Comparison of ENCODE assay signal across 20 cellular contexts in genomic region chr5:2190549-2190948, GRCh38.
A peak's percentile ranks its signal among the peaks of the same experiment; 100 is the strongest.
DNase-seq lines count a peak whose midpoint lies in the region; ATAC-seq and TF ChIP-seq lines count a peak whose summit lies in the region.
"Had no signal": no experiment of that assay in that cellular context is flagged by ENCODE, and none has a peak within 500 bp of the region (broad histone marks: within the 10 kb centered on the region; RNA-seq: fewer than 3 reads in every experiment).

No MANE protein-coding gene starts in this region.

- peak; percentile 21 for DNase-seq in activated CD8-positive, alpha-beta memory T cell treated with anti-CD3 and anti-CD28 coated beads, Interleukin-2, amount 10 ng/mL, durations not matched to agents 7 days and 5 days
- DNase-seq in activated CD8-positive, alpha-beta memory T cell treated with anti-CD3 and anti-CD28 coated beads, Interleukin-2, amount 50 U/mL, for 48 hours = no peak
- DNase-seq in ecto neural progenitor cell (ENCODE audit: low spot score) (peak; percentile 20), progenitor cell of endocrine pancreas (ENCODE audit: low spot score, unreplicated experiment) (peak; percentile 6), NOMO-1 (lab: John Stamatoyannopoulos, UW; ENCODE audit: unreplicated experiment in 2 of 2) (no peak), mesendoderm (no peak), Caco-2 (no peak)
- DNase-seq: AML-193; CD4-positive, alpha-beta T cell; DMS153; DMS79; GF-D8; GOT3; H7; HFFc6 had no signal

- no peak overlapping the region for H3K27ac Mint-ChIP-seq in activated CD8-positive, alpha-beta memory T cell treated with anti-CD3 and anti-CD28 coated beads, Interleukin-2, amount 10 ng/mL, durations not matched to agents 7 days and 5 days
- no peak overlapping the region for H3K27ac Mint-ChIP-seq in progenitor cell of endocrine pancreas
- no peak overlapping the region for H3K27ac Mint-ChIP-seq in Caco-2 (ENCODE audit: unreplicated experiment)
- H3K27ac Mint-ChIP-seq: CD4-positive, alpha-beta T cell; HFFc6 had no signal

- H3K4me3 Mint-ChIP-seq in activated CD8-positive, alpha-beta memory T cell treated with anti-CD3 and anti-CD28 coated beads, Interleukin-2, amount 10 ng/mL, durations not matched to agents 7 days and 5 days = no peak overlapping the region
- no peak overlapping the region for H3K4me3 Mint-ChIP-seq in progenitor cell of endocrine pancreas (ENCODE audit: low read depth)
- no peak overlapping the region for H3K4me3 Mint-ChIP-seq in Caco-2 (ENCODE audit: unreplicated experiment)
- H3K4me3 Mint-ChIP-seq: CD4-positive, alpha-beta T cell; HFFc6 had no signal

- H3K18ac ChIP-seq in mesendoderm (ENCODE audit: low read length) = no peak overlapping the region

- no peaks in the 10 kb centered on the region for H3K4me1 Mint-ChIP-seq in activated CD8-positive, alpha-beta memory T cell treated with anti-CD3 and anti-CD28 coated beads, Interleukin-2, amount 10 ng/mL, durations not matched to agents 7 days and 5 days
- H3K4me1 Mint-ChIP-seq in progenitor cell of endocrine pancreas (ENCODE audit: low read depth) (no peaks in the 10 kb centered on the region), Caco-2 (ENCODE audit: low read depth, unreplicated experiment) (no peaks in the 10 kb centered on the region)

- H3K4me1 ChIP-seq in mesendoderm (ENCODE audit: control insufficient read depth, low read depth, low read length) = no peaks in the 10 kb centered on the region
- H3K4me1 ChIP-seq in Caco-2 = no peaks in the 10 kb centered on the region
- H3K4me1 ChIP-seq: A549 had no signal

- no peak overlapping the region for H2AK5ac ChIP-seq in mesendoderm (ENCODE audit: low read length)

- H3K36me3 ChIP-seq in mesendoderm (ENCODE audit: control insufficient read depth, insufficient read depth, low read length) (no peaks in the 10 kb centered on the region), Caco-2 (ENCODE audit: control insufficient read depth, insufficient read depth, low read length) (no peaks in the 10 kb centered on the region)

- no peak overlapping the region for H4K5ac ChIP-seq in mesendoderm (ENCODE audit: low read length)

- H3K36me3 Mint-ChIP-seq in activated CD8-positive, alpha-beta memory T cell treated with anti-CD3 and anti-CD28 coated beads, Interleukin-2, amount 10 ng/mL, durations not matched to agents 7 days and 5 days = no peaks in the 10 kb centered on the region
- H3K36me3 Mint-ChIP-seq in progenitor cell of endocrine pancreas (ENCODE audit: insufficient read depth) (no peaks in the 10 kb centered on the region), Caco-2 (ENCODE audit: insufficient read depth, unreplicated experiment) (no peaks in the 10 kb centered on the region)

- H3K4ac ChIP-seq in mesendoderm (ENCODE audit: low read depth, low read length) = no peak overlapping the region

- no peak overlapping the region for H2BK5ac ChIP-seq in mesendoderm (ENCODE audit: low read length)

- peaks cover 6% of the 10 kb centered on the region; the same call in 1 of the 2 replicates for H3K9me3 ChIP-seq in Caco-2

- H3K4me2 ChIP-seq in mesendoderm (ENCODE audit: low read length) = no peak overlapping the region
- H3K4me2 ChIP-seq: A549 had no signal

- no peak for ATAC-seq in activated CD8-positive, alpha-beta memory T cell treated with anti-CD3 and anti-CD28 coated beads, Interleukin-2, amount 10 ng/mL, durations not matched to agents 7 days and 5 days
- ATAC-seq: A549, HCT116 had no signal

- no peaks in the 10 kb centered on the region for H3K79me1 ChIP-seq in mesendoderm (ENCODE audit: low read length)

- WGBS in mesendoderm (ENCODE audit: extremely low coverage, insufficient coverage, low lambda C conversion rate) = no CpG with 5 or more reads among the region's 9 CpGs

- CTCF ChIA-PET in activated CD8-positive, alpha-beta memory T cell treated with anti-CD3 and anti-CD28 coated beads, Interleukin-2, amount 10 ng/mL, durations not matched to agents 7 days and 5 days (lab: Charles Lee) = no interaction called here
- CTCF ChIA-PET in Caco-2 (lab: Charles Lee) = no interaction called here

- no peak overlapping the region for H3K56ac ChIP-seq in mesendoderm (ENCODE audit: low read length)

- H3K79me2 ChIP-seq in mesendoderm (ENCODE audit: control insufficient read depth, insufficient read depth, low read length) = no peaks in the 10 kb centered on the region

- no peak overlapping the region for H2BK120ac ChIP-seq in mesendoderm (ENCODE audit: low read depth, low read length)

- H3K9me3 Mint-ChIP-seq in activated CD8-positive, alpha-beta memory T cell treated with anti-CD3 and anti-CD28 coated beads, Interleukin-2, amount 10 ng/mL, durations not matched to agents 7 days and 5 days (ENCODE audit: low read depth) = no peaks in the 10 kb centered on the region
- H3K9me3 Mint-ChIP-seq in progenitor cell of endocrine pancreas (ENCODE audit: low read depth) = no peaks in the 10 kb centered on the region
- peaks cover 5% of the 10 kb centered on the region for H3K9me3 Mint-ChIP-seq in Caco-2 (ENCODE audit: unreplicated experiment)
- H3K9me3 Mint-ChIP-seq: CD4-positive, alpha-beta T cell had no signal

- no peak for TF ChIP-seq CTCF in progenitor cell of endocrine pancreas (IDR thresholded peaks at IDR 0.05; ENCODE audit: unreplicated experiment)
- TF ChIP-seq CTCF in Caco-2 (IDR thresholded peaks at IDR 0.05; ENCODE audit: insufficient read depth in 1 of 2, low read depth in 1 of 2, low read length in 1 of 2, severe bottlenecking in 1 of 2, unreplicated experiment in 1 of 2) = no peak

- no peak overlapping the region for H4K8ac ChIP-seq in mesendoderm (ENCODE audit: low read depth, low read length)

- BruUV-seq in Caco-2 (replicated peaks; lab: Mats Ljungman, UMichigan) = no TSS peak

- no peak overlapping the region for H3K27ac ChIP-seq in mesendoderm (ENCODE audit: low read depth, low read length)
- H3K27ac ChIP-seq: 22Rv1, A549, C4-2B, HL-60 had no signal

- H3K27me3 Mint-ChIP-seq in activated CD8-positive, alpha-beta memory T cell treated with anti-CD3 and anti-CD28 coated beads, Interleukin-2, amount 10 ng/mL, durations not matched to agents 7 days and 5 days = no peaks in the 10 kb centered on the region
- H3K27me3 Mint-ChIP-seq in progenitor cell of endocrine pancreas (peaks cover 62% of the 10 kb centered on the region), Caco-2 (ENCODE audit: insufficient read depth, unreplicated experiment) (peaks cover 11% of the 10 kb centered on the region)

- no peak overlapping the region for H3K23ac ChIP-seq in mesendoderm (ENCODE audit: low read length)

- POLR2A ChIA-PET in Caco-2 (lab: Charles Lee) = no interaction called here

- no peak overlapping the region for H2BK15ac ChIP-seq in mesendoderm (replicated peaks; ENCODE audit: low read depth)

- intact Hi-C loops in Caco-2 (cut with micrococcal nuclease; ENCODE audit: unreplicated experiment) = no loop called here

- no peak overlapping the region for H3K9ac ChIP-seq in mesendoderm (ENCODE audit: low read length)

- H3K27me3 ChIP-seq in mesendoderm (ENCODE audit: insufficient read depth, low read length, poor library complexity) (no peaks in the 10 kb centered on the region), Caco-2 (replicated peaks; ENCODE audit: control insufficient read depth, insufficient read depth, low read length) (no peaks in the 10 kb centered on the region)

- H3K4me3 ChIP-seq in mesendoderm (ENCODE audit: low read length) (no peak overlapping the region), Caco-2 (ENCODE audit: low read depth, low read length) (no peak overlapping the region)
- H3K4me3 ChIP-seq: A549 had no signal

Comparison
In these comparisons a context has a peak if more than half of its experiments do, and no peak if none do; other contexts are left out.
1. DNase-seq: peak in activated CD8-positive, alpha-beta memory T cell treated with anti-CD3 and anti-CD28 coated beads, Interleukin-2, amount 10 ng/mL, durations not matched to agents 7 days and 5 days (single experiment), ecto neural progenitor cell (single experiment) and progenitor cell of endocrine pancreas (single experiment); none in activated CD8-positive, alpha-beta memory T cell treated with anti-CD3 and anti-CD28 coated beads, Interleukin-2, amount 50 U/mL, for 48 hours (single experiment), NOMO-1 (0 of 2), mesendoderm (single experiment) and Caco-2 (0 of 2).